In the genomic region with DNA sequence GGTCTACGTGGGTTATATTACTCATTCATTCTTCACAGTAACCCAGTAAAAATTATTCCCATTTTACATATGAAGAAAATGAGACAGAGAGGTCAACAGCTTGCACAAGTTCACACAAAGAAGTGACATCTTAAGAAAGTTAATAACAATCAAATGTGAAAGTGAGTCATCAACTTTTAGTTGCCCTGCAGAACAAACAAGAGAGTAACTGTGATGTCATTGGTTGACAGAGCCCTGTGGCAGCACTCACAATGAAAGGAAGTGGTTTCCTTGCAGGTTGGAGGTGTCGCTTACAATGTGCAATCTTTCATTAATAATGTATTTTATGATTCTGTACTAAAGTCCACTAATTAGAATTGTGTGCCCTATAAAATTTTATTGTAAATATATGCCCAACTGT, we compare ENCODE assay signal across 11 cellular contexts.
DNase-seq lines count a peak whose midpoint lies in the region; ATAC-seq and TF ChIP-seq lines count a peak whose summit lies in the region.
"Had no signal": no experiment of that assay in that cellular context is flagged by ENCODE, and none has a peak within 500 bp of the region (broad histone marks: within the 10 kb centered on the region; RNA-seq: fewer than 3 reads in every experiment).

No MANE protein-coding gene starts in this region.

- H3K4me1 ChIP-seq in PC-9 (replicated peaks; ENCODE audit: insufficient read depth) = no peaks in the 10 kb centered on the region
- H3K4me1 ChIP-seq: BLaER1 had no signal

- intact Hi-C loops in PC-9 (cut with micrococcal nuclease; ENCODE audit: unreplicated experiment) = no loop called here

- POLR2A ChIA-PET in WTC11 (lab: Charles Lee) = no interaction called here
- POLR2A ChIA-PET in PC-9 (lab: Charles Lee; ENCODE audit: unreplicated experiment) = no interaction called here

- no peak overlapping the region for H3K4me3 ChIP-seq in PC-9
- H3K4me3 ChIP-seq: BLaER1 had no signal

- H3K9me3 ChIP-seq in PC-9 (ENCODE audit: insufficient read depth, low read depth) = no peaks in the 10 kb centered on the region
- H3K9me3 ChIP-seq: BLaER1, neutrophil had no signal

- no peaks in the 10 kb centered on the region for H3K27me3 Mint-ChIP-seq in WTC11 (ENCODE audit: low read depth)
- peaks cover 6% of the 10 kb centered on the region for H3K27me3 Mint-ChIP-seq in stimulated activated naive CD8-positive, alpha-beta T cell treated with anti-CD3 and anti-CD28 coated beads, Interleukin-15, amount 100 ng/mL, for 72 hours

- H3F3A ChIP-seq in PC-9 (ENCODE audit: insufficient read depth, low read depth) = no peaks in the 10 kb centered on the region

- no peak overlapping the region for H2AFZ ChIP-seq in PC-9

- no peak overlapping the region for H3K27ac ChIP-seq in PC-9
- H3K27ac ChIP-seq: BLaER1, neutrophil had no signal

- H3K27ac Mint-ChIP-seq in WTC11 = peak overlapping the region; percentile 51; the same call in 1 of the 2 replicates
- no peak overlapping the region for H3K27ac Mint-ChIP-seq in stimulated activated naive CD8-positive, alpha-beta T cell treated with anti-CD3 and anti-CD28 coated beads, Interleukin-15, amount 100 ng/mL, for 72 hours

- no peaks in the 10 kb centered on the region for H3K9me2 ChIP-seq in PC-9 (ENCODE audit: insufficient read depth)

- no peak overlapping the region for H3K4me2 ChIP-seq in PC-9
- H3K4me2 ChIP-seq: BLaER1 had no signal

- no peaks in the 10 kb centered on the region for H3K27me3 ChIP-seq in PC-9 (ENCODE audit: insufficient read depth, low read depth)
- H3K27me3 ChIP-seq: BLaER1, neutrophil had no signal

- H3K4me3 Mint-ChIP-seq in WTC11 = no peak overlapping the region
- no peak overlapping the region for H3K4me3 Mint-ChIP-seq in stimulated activated naive CD8-positive, alpha-beta T cell treated with anti-CD3 and anti-CD28 coated beads, Interleukin-15, amount 100 ng/mL, for 72 hours

- TF ChIP-seq CTCF in WTC11 (IDR thresholded peaks at IDR 0.05) (no peak), PC-9 (conservative IDR thresholded peaks at IDR 0.05) (no peak)

- peaks cover 22% of the 10 kb centered on the region for H3K4me1 Mint-ChIP-seq in WTC11
- no peaks in the 10 kb centered on the region for H3K4me1 Mint-ChIP-seq in stimulated activated naive CD8-positive, alpha-beta T cell treated with anti-CD3 and anti-CD28 coated beads, Interleukin-15, amount 100 ng/mL, for 72 hours

- H3K36me3 ChIP-seq in PC-9 (ENCODE audit: low read depth) = no peaks in the 10 kb centered on the region
- H3K36me3 ChIP-seq: BLaER1, neutrophil had no signal

- CTCF ChIA-PET in WTC11 (lab: Charles Lee) = interaction anchor here (1.3 kb wide), 1 partner anchor 151 kb away, joined by 5 read pairs; no protein-coding TSS in a partner anchor
- CTCF ChIA-PET in PC-9 (lab: Charles Lee) = no interaction called here

- H3K79me2 ChIP-seq in PC-9 (ENCODE audit: low read depth) = no peaks in the 10 kb centered on the region

- no TSS peak for BruUV-seq in PC-9 (replicated peaks; lab: Mats Ljungman, UMichigan)

- ATAC-seq in HG02938 (IDR thresholded peaks at IDR 0.05; ENCODE audit: unreplicated experiment) = peak; percentile 65
- peak; percentile 69 for ATAC-seq in WTC11
- ATAC-seq in stimulated activated naive CD8-positive, alpha-beta T cell treated with anti-CD3 and anti-CD28 coated beads, Interleukin-15, amount 100 ng/mL, for 72 hours = peak; percentile 85

- DNase-seq in stimulated activated CD4-positive, alpha-beta T cell treated with anti-CD3 and anti-CD28 coated beads, Interleukin-4, amount 100 ng/mL, for 24 hours = peak; percentile 8
- no peak for DNase-seq in stimulated activated CD4-positive, alpha-beta T cell treated with anti-CD3 and anti-CD28 coated beads, Interleukin-12 subunit alpha, Interleukin-12 subunit beta, amount 100 ng/mL, for 4 hours
- no peak for DNase-seq in WTC11 (ENCODE audit: low spot score)
- DNase-seq in stimulated activated naive CD8-positive, alpha-beta T cell treated with anti-CD3 and anti-CD28 coated beads, Interleukin-15, amount 100 ng/mL, for 72 hours = peak in 1 of 2 donors; percentile 2
- no peak for DNase-seq in NCI-H1417 treated with DMSO at 0.1 percent for 48 hours (lab: John Stamatoyannopoulos, UW)
- DNase-seq in NCI-H2081 treated with DMSO at 0.1 percent for 48 hours (lab: John Stamatoyannopoulos, UW) = no peak
- no peak for DNase-seq in PC-9
- DNase-seq: trophoblast cell had no signal

- peaks cover 7% of the 10 kb centered on the region for H3K36me3 Mint-ChIP-seq in WTC11

- H4K20me1 ChIP-seq in PC-9 (ENCODE audit: insufficient read depth) = no peaks in the 10 kb centered on the region
- H4K20me1 ChIP-seq: BLaER1 had no signal

- H3K9me3 Mint-ChIP-seq in WTC11 = peaks cover 11% of the 10 kb centered on the region; the same call in 1 of the 2 replicates
- peaks cover 0 to 6% of the 10 kb centered on the region in 2 donors for H3K9me3 Mint-ChIP-seq in stimulated activated naive CD8-positive, alpha-beta T cell treated with anti-CD3 and anti-CD28 coated beads, Interleukin-15, amount 100 ng/mL, for 72 hours

TF ChIP-seq in WTC11, 78 proteins besides CTCF, POLR2A, EP300 and RAD21 (continues in another document):
- no peak for TF ChIP-seq GTF2I (CRISPR knock-in tag; conservative IDR thresholded peaks at IDR 0.05)
- TF ChIP-seq NR2C2 (CRISPR knock-in tag; IDR thresholded peaks at IDR 0.05) = no peak
- TF ChIP-seq SMAD3 (CRISPR knock-in tag; IDR thresholded peaks at IDR 0.05; ENCODE audit: borderline replicate concordance) = no peak
- TF ChIP-seq, protein P1, sequence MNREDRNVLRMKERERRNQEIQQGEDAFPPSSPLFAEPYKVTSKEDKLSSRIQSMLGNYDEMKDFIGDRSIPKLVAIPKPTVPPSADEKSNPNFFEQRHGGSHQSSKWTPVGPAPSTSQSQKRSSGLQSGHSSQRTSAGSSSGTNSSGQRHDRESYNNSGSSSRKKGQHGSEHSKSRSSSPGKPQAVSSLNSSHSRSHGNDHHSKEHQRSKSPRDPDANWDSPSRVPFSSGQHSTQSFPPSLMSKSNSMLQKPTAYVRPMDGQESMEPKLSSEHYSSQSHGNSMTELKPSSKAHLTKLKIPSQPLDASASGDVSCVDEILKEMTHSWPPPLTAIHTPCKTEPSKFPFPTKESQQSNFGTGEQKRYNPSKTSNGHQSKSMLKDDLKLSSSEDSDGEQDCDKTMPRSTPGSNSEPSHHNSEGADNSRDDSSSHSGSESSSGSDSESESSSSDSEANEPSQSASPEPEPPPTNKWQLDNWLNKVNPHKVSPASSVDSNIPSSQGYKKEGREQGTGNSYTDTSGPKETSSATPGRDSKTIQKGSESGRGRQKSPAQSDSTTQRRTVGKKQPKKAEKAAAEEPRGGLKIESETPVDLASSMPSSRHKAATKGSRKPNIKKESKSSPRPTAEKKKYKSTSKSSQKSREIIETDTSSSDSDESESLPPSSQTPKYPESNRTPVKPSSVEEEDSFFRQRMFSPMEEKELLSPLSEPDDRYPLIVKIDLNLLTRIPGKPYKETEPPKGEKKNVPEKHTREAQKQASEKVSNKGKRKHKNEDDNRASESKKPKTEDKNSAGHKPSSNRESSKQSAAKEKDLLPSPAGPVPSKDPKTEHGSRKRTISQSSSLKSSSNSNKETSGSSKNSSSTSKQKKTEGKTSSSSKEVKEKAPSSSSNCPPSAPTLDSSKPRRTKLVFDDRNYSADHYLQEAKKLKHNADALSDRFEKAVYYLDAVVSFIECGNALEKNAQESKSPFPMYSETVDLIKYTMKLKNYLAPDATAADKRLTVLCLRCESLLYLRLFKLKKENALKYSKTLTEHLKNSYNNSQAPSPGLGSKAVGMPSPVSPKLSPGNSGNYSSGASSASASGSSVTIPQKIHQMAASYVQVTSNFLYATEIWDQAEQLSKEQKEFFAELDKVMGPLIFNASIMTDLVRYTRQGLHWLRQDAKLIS (CRISPR knock-in tag; IDR thresholded peaks at IDR 0.05; ENCODE audit: borderline replicate concordance) = no peak
- TF ChIP-seq ZNF219 (CRISPR knock-in tag; IDR thresholded peaks at IDR 0.05; ENCODE audit: borderline replicate concordance) = no peak
- TF ChIP-seq FOXP1 (CRISPR knock-in tag; IDR thresholded peaks at IDR 0.05; ENCODE audit: borderline replicate concordance) = no peak
- no peak for TF ChIP-seq TEAD4 (CRISPR knock-in tag; IDR thresholded peaks at IDR 0.05)
- TF ChIP-seq, protein P2, sequence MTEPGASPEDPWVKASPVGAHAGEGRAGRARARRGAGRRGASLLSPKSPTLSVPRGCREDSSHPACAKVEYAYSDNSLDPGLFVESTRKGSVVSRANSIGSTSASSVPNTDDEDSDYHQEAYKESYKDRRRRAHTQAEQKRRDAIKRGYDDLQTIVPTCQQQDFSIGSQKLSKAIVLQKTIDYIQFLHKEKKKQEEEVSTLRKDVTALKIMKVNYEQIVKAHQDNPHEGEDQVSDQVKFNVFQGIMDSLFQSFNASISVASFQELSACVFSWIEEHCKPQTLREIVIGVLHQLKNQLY (CRISPR knock-in tag; IDR thresholded peaks at IDR 0.05) = no peak
- TF ChIP-seq ZNF232 (CRISPR knock-in tag; IDR thresholded peaks at IDR 0.05) = no peak
- TF ChIP-seq NFYB (CRISPR knock-in tag; conservative IDR thresholded peaks at IDR 0.05; ENCODE audit: low read depth) = no peak
- TF ChIP-seq, protein P3, sequence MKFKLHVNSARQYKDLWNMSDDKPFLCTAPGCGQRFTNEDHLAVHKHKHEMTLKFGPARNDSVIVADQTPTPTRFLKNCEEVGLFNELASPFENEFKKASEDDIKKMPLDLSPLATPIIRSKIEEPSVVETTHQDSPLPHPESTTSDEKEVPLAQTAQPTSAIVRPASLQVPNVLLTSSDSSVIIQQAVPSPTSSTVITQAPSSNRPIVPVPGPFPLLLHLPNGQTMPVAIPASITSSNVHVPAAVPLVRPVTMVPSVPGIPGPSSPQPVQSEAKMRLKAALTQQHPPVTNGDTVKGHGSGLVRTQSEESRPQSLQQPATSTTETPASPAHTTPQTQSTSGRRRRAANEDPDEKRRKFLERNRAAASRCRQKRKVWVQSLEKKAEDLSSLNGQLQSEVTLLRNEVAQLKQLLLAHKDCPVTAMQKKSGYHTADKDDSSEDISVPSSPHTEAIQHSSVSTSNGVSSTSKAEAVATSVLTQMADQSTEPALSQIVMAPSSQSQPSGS (CRISPR knock-in tag; IDR thresholded peaks at IDR 0.05; ENCODE audit: borderline replicate concordance, low read depth) = no peak
- TF ChIP-seq ZNF138 (CRISPR knock-in tag; conservative IDR thresholded peaks at IDR 0.05) = no peak
- no peak for TF ChIP-seq ZNF121 (CRISPR knock-in tag; IDR thresholded peaks at IDR 0.05)
- TF ChIP-seq KAT7 (CRISPR knock-in tag; IDR thresholded peaks at IDR 0.05; ENCODE audit: borderline replicate concordance) = no peak
